In genomic region chr2:32947076-32947483, GRCh38 we compare ENCODE assay signal across 8 cellular contexts. TPM values are rescaled to one million over a fixed set of nuclear protein-coding genes. Genes with fewer than 3 reads are reported as not detected.
A peak's percentile ranks its signal among the peaks of the same experiment; 100 is the strongest.
DNase-seq lines count a peak whose midpoint lies in the region; ATAC-seq lines count a peak whose summit lies in the region.

No MANE protein-coding gene starts in this region.

- ATAC-seq in activated T-cell treated with anti-CD3 and anti-CD28 coated beads, Interleukin-2, amount 50 U/mL, for 4 hours: peak; percentile 36 to 41
- peak; percentile 23 for ATAC-seq in HG03139 (IDR thresholded peaks at IDR 0.05; ENCODE audit: unreplicated experiment)

- no peak for DNase-seq in activated T-cell treated with anti-CD3 and anti-CD28 coated beads, Interleukin-2, amount 50 U/mL, for 4 hours
- DNase-seq in activated T-cell treated with anti-CD3 and anti-CD28 coated beads, Interleukin-2, amount 50 U/mL, for 24 hours: no peak
- peak; percentile 56 for DNase-seq in adipocyte (ENCODE audit: low read depth)
- no peak for DNase-seq in NCI-H345 treated with DMSO at 0.1 percent for 48 hours (lab: John Stamatoyannopoulos, UW; ENCODE audit: unreplicated experiment)
- DNase-seq in SK-N-DZ (ENCODE audit: low spot score): no peak

- H3K27me3 Mint-ChIP-seq in activated T-cell treated with anti-CD3 and anti-CD28 coated beads, Interleukin-2, amount 50 U/mL, for 4 hours (ENCODE audit: low read depth): peaks cover 24% of the 10 kb centered on the region
- H3K27me3 Mint-ChIP-seq in activated T-cell treated with anti-CD3 and anti-CD28 coated beads, Interleukin-2, amount 50 U/mL, for 24 hours: peaks cover 57% of the 10 kb centered on the region

- no peak overlapping the region for H3K27ac Mint-ChIP-seq in activated T-cell treated with anti-CD3 and anti-CD28 coated beads, Interleukin-2, amount 50 U/mL, for 24 hours

- H3K27me3 ChIP-seq in adipocyte (replicated peaks; ENCODE audit: control insufficient read depth, insufficient read depth, low read length) (peaks cover 24% of the 10 kb centered on the region), subcutaneous abdominal adipose tissue (ENCODE audit: control insufficient read depth in 5 of 5, insufficient read depth in 4 of 5, low read length in 5 of 5) (peaks cover 0 to 6% (median 0%) of the 10 kb centered on the region in 5 donors)

- H3K9me3 ChIP-seq in adipocyte (ENCODE audit: control insufficient read depth, low read length) (no peaks in the 10 kb centered on the region), iPS-18c (ENCODE audit: control insufficient read depth, insufficient read depth, low read length) (no peaks in the 10 kb centered on the region), subcutaneous abdominal adipose tissue (ENCODE audit: control insufficient read depth in 5 of 5, low read length in 5 of 5) (no peaks in the 10 kb centered on the region)

- H3K4me3 Mint-ChIP-seq in activated T-cell treated with anti-CD3 and anti-CD28 coated beads, Interleukin-2, amount 50 U/mL, for 4 hours: no peak overlapping the region
- H3K4me3 Mint-ChIP-seq in activated T-cell treated with anti-CD3 and anti-CD28 coated beads, Interleukin-2, amount 50 U/mL, for 24 hours: no peak overlapping the region

- H3K4me1 ChIP-seq in adipocyte (ENCODE audit: control insufficient read depth, insufficient read depth, low read length) (no peaks in the 10 kb centered on the region), subcutaneous abdominal adipose tissue (ENCODE audit: control insufficient read depth in 5 of 5, insufficient read depth in 5 of 5, low read length in 5 of 5) (peaks cover 0 to 18% (median 11%) of the 10 kb centered on the region in 5 donors)

- H3K4me3 ChIP-seq in adipocyte (ENCODE audit: low read length) (peak overlapping the region; percentile 81), iPS-18c (ENCODE audit: insufficient read depth, low read depth, low read length) (peak overlapping the region; percentile 78), subcutaneous abdominal adipose tissue (ENCODE audit: low read depth in 1 of 5, low read length in 5 of 5) (peak overlapping the region in 4 of 5 donors; percentile 72 to 83 (median 75))

- peak overlapping the region; percentile 35 for H3K27ac ChIP-seq in subcutaneous abdominal adipose tissue (ENCODE audit: low read depth, low read length)

- no peak overlapping the region for H3K9ac ChIP-seq in adipocyte (ENCODE audit: low read length)
- H3K9ac ChIP-seq in subcutaneous abdominal adipose tissue (ENCODE audit: low read length in 5 of 5): no peak overlapping the region

- no peaks in the 10 kb centered on the region for H3K36me3 Mint-ChIP-seq in activated T-cell treated with anti-CD3 and anti-CD28 coated beads, Interleukin-2, amount 50 U/mL, for 4 hours (ENCODE audit: insufficient read depth)
- no peaks in the 10 kb centered on the region for H3K36me3 Mint-ChIP-seq in activated T-cell treated with anti-CD3 and anti-CD28 coated beads, Interleukin-2, amount 50 U/mL, for 24 hours (ENCODE audit: low read depth)

- H3K9me3 Mint-ChIP-seq in activated T-cell treated with anti-CD3 and anti-CD28 coated beads, Interleukin-2, amount 50 U/mL, for 4 hours: no peaks in the 10 kb centered on the region
- H3K9me3 Mint-ChIP-seq in activated T-cell treated with anti-CD3 and anti-CD28 coated beads, Interleukin-2, amount 50 U/mL, for 24 hours: no peaks in the 10 kb centered on the region

- no peaks in the 10 kb centered on the region for H3K36me3 ChIP-seq in adipocyte (ENCODE audit: control insufficient read depth, insufficient read depth, low read length, severe bottlenecking)
- no peaks in the 10 kb centered on the region for H3K36me3 ChIP-seq in subcutaneous abdominal adipose tissue (ENCODE audit: control insufficient read depth in 5 of 5, insufficient read depth in 5 of 5, low read length in 5 of 5)

- H3K4me1 Mint-ChIP-seq in activated T-cell treated with anti-CD3 and anti-CD28 coated beads, Interleukin-2, amount 50 U/mL, for 4 hours (ENCODE audit: low read depth): peaks cover 3% of the 10 kb centered on the region
- H3K4me1 Mint-ChIP-seq in activated T-cell treated with anti-CD3 and anti-CD28 coated beads, Interleukin-2, amount 50 U/mL, for 24 hours (ENCODE audit: low read depth): peaks cover 9% of the 10 kb centered on the region

RNA-seq across cellular contexts. Expression of gene LTBP1, which starts 0.3 kb away (rescaled TPM):
- total RNA-seq in activated T-cell treated with anti-CD3 and anti-CD28 coated beads, Interleukin-2, amount 50 U/mL, for 4 hours: under 1 TPM; 0.21 to 0.33 (median 0.22) TPM
- polyA plus RNA-seq in SK-N-DZ (2014; cell fraction: cytosol; rRNA removed): 6.4 and 7.7 TPM in 2 replicates
- polyA plus RNA-seq in SK-N-DZ (2014; cell fraction: nucleus; rRNA removed): 2.5 and 5.4 TPM in 2 replicates
